In genomic region chr7:25835191-25835590, GRCh38 we compare ENCODE assay signal across 24 cellular contexts.
DNase-seq lines count a peak whose midpoint lies in the region; ATAC-seq and TF ChIP-seq lines count a peak whose summit lies in the region.
"Had no signal": no experiment of that assay in that cellular context is flagged by ENCODE, and none has a peak within 500 bp of the region (broad histone marks: within the 10 kb centered on the region; RNA-seq: fewer than 3 reads in every experiment).

No MANE protein-coding gene starts in this region.

- peak; percentile 49 for DNase-seq in AG20443 (ENCODE audit: low spot score)
- peak; percentile 80 for DNase-seq in LHCN-M2 (ENCODE audit: low read depth)
- DNase-seq in cardiac fibroblast (ENCODE audit: low read depth in 2 of 2) = peak; percentile 45 to 52
- DNase-seq in kidney tubule cell (ENCODE audit: low spot score) = peak; percentile 90
- DNase-seq in T-helper 1 cell = no peak
- no peak for DNase-seq in NK-92 treated with Interleukin-12 subunit alpha and Interleukin-12 subunit beta, amount 100 ng/mL, for 24 hours (lab: John Stamatoyannopoulos, UW)
- DNase-seq: activated CD4-positive, alpha-beta T cell treated with anti-CD3 and anti-CD28 coated beads, Interleukin-2, amount 50 U/mL, for 1 hour; activated CD8-positive, alpha-beta memory T cell treated with anti-CD3 and anti-CD28 coated beads, Interleukin-2, amount 50 U/mL, for 48 hours; activated naive CD8-positive, alpha-beta T cell treated with anti-CD3 and anti-CD28 coated beads, Interleukin-2, amount 10 ng/mL, durations not matched to agents 7 days and 5 days; CD8-positive, alpha-beta memory T cell; DMS53; glutamatergic neuron; left lung; MM.1S; NCI-H1436 treated with DMSO at 0.1 percent for 48 hours; NCI-H2171 treated with DMSO at 0.1 percent for 48 hours; NCI-H774; OCI-M1; SHP77; stimulated activated CD4-positive, alpha-beta T cell treated with anti-CD3 and anti-CD28 coated beads, Interleukin-2, amount 100 ng/mL, for 48 hours; stimulated activated naive CD4-positive, alpha-beta T cell treated with Interleukin-2 at 50 U/mL for 16 hours; T-cell had no signal

- TF ChIP-seq CTCF in cardiac fibroblast (IDR thresholded peaks at IDR 0.05; ENCODE audit: low read depth, low read length) = no peak

- no peak for ATAC-seq in HG02852 (IDR thresholded peaks at IDR 0.05; ENCODE audit: unreplicated experiment)
- no peak for ATAC-seq in GM19397 (IDR thresholded peaks at IDR 0.05; ENCODE audit: unreplicated experiment)
- ATAC-seq: left lung, T-cell had no signal

- no peak overlapping the region for H3K4me3 ChIP-seq in cardiac fibroblast (replicated peaks in 1 of 2; ENCODE audit: low read depth in 2 of 2, low read length in 2 of 2)
- H3K4me3 ChIP-seq: left lung had no signal

Comparison
In these comparisons a context has a peak if more than half of its experiments do, and no peak if none do; other contexts are left out.
1. DNase-seq: peak in AG20443 (single experiment), LHCN-M2 (single experiment), cardiac fibroblast (2 of 2) and kidney tubule cell (single experiment); none in T-helper 1 cell (0 of 5) and NK-92 treated with Interleukin-12 subunit alpha and Interleukin-12 subunit beta, amount 100 ng/mL, for 24 hours (single experiment).